Comparison of ENCODE assay signal across 1 cellular context in genomic region chr20:44866703-44867335, GRCh38.
TF ChIP-seq lines count a peak whose summit lies in the region.

No MANE protein-coding gene starts in this region.

TF ChIP-seq in H1, 55 proteins besides CTCF, POLR2A, EP300 and RAD21:
- TF ChIP-seq RBBP5 (IDR thresholded peaks at IDR 0.05; ENCODE audit: borderline replicate concordance, low read depth, low read length) (no peak), MAFK (IDR thresholded peaks at IDR 0.05; ENCODE audit: low read depth, low read length) (peak; percentile 71), JUND (IDR thresholded peaks at IDR 0.05; ENCODE audit: low read length) (no peak), CHD1 (IDR thresholded peaks at IDR 0.05; ENCODE audit: low read depth, low read length) (no peak), CHD2 (IDR thresholded peaks at IDR 0.05; ENCODE audit: low read length) (no peak), NANOG (IDR thresholded peaks at IDR 0.05; ENCODE audit: insufficient read depth, low read depth, low read length, poor library complexity, severe bottlenecking) (no peak)
